8 cellular contexts compared by ENCODE assay signal in genomic region chr2:74507145-74507925, GRCh38. TPM values are rescaled to one million over a fixed set of nuclear protein-coding genes. Genes with fewer than 3 reads are reported as not detected.
A peak's percentile ranks its signal among the peaks of the same experiment; 100 is the strongest.
DNase-seq lines count a peak whose midpoint lies in the region; ATAC-seq and TF ChIP-seq lines count a peak whose summit lies in the region.

Gene PCGF1, minus strand, starts transcription at chr2:74507695. Its CDS starts 27 bp downstream, at chr2:74507668.

- H3K27me3 ChIP-seq in DND-41 (ENCODE audit: insufficient read depth, low read length, poor library complexity) (no peaks in the 10 kb centered on the region), KMS-11 (ENCODE audit: insufficient read depth, low read depth) (peaks cover 24% of the 10 kb centered on the region), Peyer's patch (peaks cover 0 to 10% of the 10 kb centered on the region in 2 donors), esophagus muscularis mucosa (peaks cover 0 to 75% (median 23%) of the 10 kb centered on the region in 4 donors)

- ATAC-seq in DND-41 (ENCODE audit: insufficient read depth, low read depth) (peak; percentile 89), GM21737 (IDR thresholded peaks at IDR 0.05; ENCODE audit: unreplicated experiment) (peak; percentile 84)

- intact Hi-C loops in esophagus muscularis mucosa (cut with DNase I), result no loop called here

- H3K27ac ChIP-seq in DND-41 (ENCODE audit: low read length) (peak within 1 kb of the TSS; percentile 96), KMS-11 (peak within 1 kb of the TSS; percentile 86), Peyer's patch (peak within 1 kb of the TSS; percentile 91 to 99 (median 97)), esophagus muscularis mucosa (replicated peaks in 1 of 4) (peak within 1 kb of the TSS; percentile 92 to 99 (median 99))

- peak within 1 kb of the TSS; percentile 37 to 72 for H3K4me3 ChIP-seq in DND-41 (ENCODE audit: low read depth in 1 of 2, low read length in 2 of 2)
- H3K4me3 ChIP-seq in KMS-11 (IDR thresholded peaks at IDR 0.05; ENCODE audit: insufficient read depth, low read depth, low read length), result peak within 1 kb of the TSS; percentile 88
- H3K4me3 ChIP-seq in Peyer's patch, result peak within 1 kb of the TSS; percentile 57 to 85 (median 71)
- peak within 1 kb of the TSS; percentile 71 to 99 (median 86) for H3K4me3 ChIP-seq in esophagus muscularis mucosa

- H3K9ac ChIP-seq in DND-41 (ENCODE audit: low read depth, low read length) (peak within 1 kb of the TSS; percentile 69), KMS-11 (peak within 1 kb of the TSS; percentile 86)

- no peaks in the 10 kb centered on the region for H4K20me1 ChIP-seq in DND-41 (ENCODE audit: insufficient read depth, low read length)
- no peaks in the 10 kb centered on the region for H4K20me1 ChIP-seq in KMS-11 (ENCODE audit: insufficient read depth)

- H3K9me3 ChIP-seq in DND-41 (ENCODE audit: insufficient read depth, low read length, severe bottlenecking), result no peaks in the 10 kb centered on the region
- H3K9me3 ChIP-seq in Peyer's patch, result no peaks in the 10 kb centered on the region
- H3K9me3 ChIP-seq in esophagus muscularis mucosa, result no peaks in the 10 kb centered on the region

- peak; percentile 36 to 57 for TF ChIP-seq POLR2A in Peyer's patch (IDR thresholded peaks at IDR 0.05)
- TF ChIP-seq POLR2A in esophagus muscularis mucosa (IDR thresholded peaks at IDR 0.05; ENCODE audit: low read depth), result no peak

- peaks cover 36% of the 10 kb centered on the region for H3K4me1 ChIP-seq in DND-41 (ENCODE audit: insufficient read depth, low read length)
- peaks cover 23% of the 10 kb centered on the region for H3K4me1 ChIP-seq in KMS-11 (ENCODE audit: low read depth, poor library complexity, severe bottlenecking)
- H3K4me1 ChIP-seq in Peyer's patch, result peaks cover 0 to 49% (median 12%) of the 10 kb centered on the region in 4 donors
- H3K4me1 ChIP-seq in esophagus muscularis mucosa, result peaks cover 34 to 55% (median 50%) of the 10 kb centered on the region in 4 donors

- H2AFZ ChIP-seq in DND-41 (ENCODE audit: low read depth, low read length), result peak within 1 kb of the TSS; percentile 88
- H2AFZ ChIP-seq in KMS-11 (ENCODE audit: low read depth), result peak within 1 kb of the TSS; percentile 99

- peaks cover 11% of the 10 kb centered on the region for H3K36me3 ChIP-seq in DND-41 (ENCODE audit: insufficient read depth, low read length)
- H3K36me3 ChIP-seq in KMS-11 (ENCODE audit: insufficient read depth), result no peaks in the 10 kb centered on the region
- H3K36me3 ChIP-seq in Peyer's patch, result peaks cover 0 to 13% (median 0%) of the 10 kb centered on the region in 3 donors
- peaks cover 0 to 21% (median 18%) of the 10 kb centered on the region in 4 donors for H3K36me3 ChIP-seq in esophagus muscularis mucosa

- TF ChIP-seq CTCF in DND-41 (IDR thresholded peaks at IDR 0.05; ENCODE audit: borderline replicate concordance, extremely low read depth, low read length, poor library complexity, severe bottlenecking), result peak; percentile 98
- TF ChIP-seq CTCF in KMS-11 (conservative IDR thresholded peaks at IDR 0.05; ENCODE audit: low read depth, low read length), result peak; percentile 13; the same call in 1 of the 2 replicates
- peak; percentile 24 to 50 (median 38) for TF ChIP-seq CTCF in Peyer's patch (IDR thresholded peaks at IDR 0.05)
- peak in 2 of 3 experiments; percentile 29 to 30 for TF ChIP-seq CTCF in esophagus muscularis mucosa (IDR thresholded peaks at IDR 0.05)

- H3K4me2 ChIP-seq in DND-41 (ENCODE audit: insufficient read depth, low read length) (peak within 1 kb of the TSS; percentile 89), KMS-11 (peak within 1 kb of the TSS; percentile 98)

- TF ChIP-seq EP300 in esophagus muscularis mucosa (IDR thresholded peaks at IDR 0.05), result no peak

- H3K79me2 ChIP-seq in DND-41 (ENCODE audit: insufficient read depth, low read length) (peaks cover 14% of the 10 kb centered on the region), KMS-11 (ENCODE audit: insufficient read depth, low read depth) (peaks cover 13% of the 10 kb centered on the region)

- 3% methylated on average over 27 of the region's 56 CpGs for WGBS in esophagus muscularis mucosa

- DNase-seq in DND-41 (peak; percentile 99), Peyer's patch (peak; percentile 99 to 100 (median 99)), esophagus muscularis mucosa (ENCODE audit: extremely low spot score) (peak; percentile 100), myocyte (ENCODE audit: low read depth) (peak; percentile 99)
- peak; percentile 99 for DNase-seq in activated T-cell treated with anti-CD3 and anti-CD28 coated beads, Interleukin-2, amount 50 U/mL, for 48 hours
- DNase-seq in stimulated activated CD8-positive, alpha-beta memory T cell treated with anti-CD3 and anti-CD28 coated beads, Interleukin-7, amount 100 ng/mL, for 48 hours (ENCODE audit: extremely low read depth in 1 of 2, low read depth in 1 of 2), result peak; percentile 96 to 98

RNA-seq across cellular contexts. Expression of gene PCGF1, which starts in this region (rescaled TPM):
- total RNA-seq in Peyer's patch, result 10 to 100 TPM; 14.0 to 18.9 (median 16.2) TPM
- total RNA-seq in esophagus muscularis mucosa, result 10 to 100 TPM; 11.3 to 14.1 (median 12.7) TPM
- 31.3 and 33.9 TPM in 2 replicates for total RNA-seq in myocyte
- polyA plus RNA-seq in myocyte (2012), result 34.1 TPM

Comparison
In these comparisons a context has a peak if more than half of its experiments do, and no peak if none do; other contexts are left out.
1. Peak in every context shown above with its lines: DNase-seq, ATAC-seq, H3K4me3 ChIP-seq and H3K27ac ChIP-seq.
2. CTCF ChIP-seq: peak in every context shown above with its lines; median percentile 98 in DND-41; 38 in Peyer's patch; 30 in esophagus muscularis mucosa; 13 in KMS-11.